In the genomic region with DNA sequence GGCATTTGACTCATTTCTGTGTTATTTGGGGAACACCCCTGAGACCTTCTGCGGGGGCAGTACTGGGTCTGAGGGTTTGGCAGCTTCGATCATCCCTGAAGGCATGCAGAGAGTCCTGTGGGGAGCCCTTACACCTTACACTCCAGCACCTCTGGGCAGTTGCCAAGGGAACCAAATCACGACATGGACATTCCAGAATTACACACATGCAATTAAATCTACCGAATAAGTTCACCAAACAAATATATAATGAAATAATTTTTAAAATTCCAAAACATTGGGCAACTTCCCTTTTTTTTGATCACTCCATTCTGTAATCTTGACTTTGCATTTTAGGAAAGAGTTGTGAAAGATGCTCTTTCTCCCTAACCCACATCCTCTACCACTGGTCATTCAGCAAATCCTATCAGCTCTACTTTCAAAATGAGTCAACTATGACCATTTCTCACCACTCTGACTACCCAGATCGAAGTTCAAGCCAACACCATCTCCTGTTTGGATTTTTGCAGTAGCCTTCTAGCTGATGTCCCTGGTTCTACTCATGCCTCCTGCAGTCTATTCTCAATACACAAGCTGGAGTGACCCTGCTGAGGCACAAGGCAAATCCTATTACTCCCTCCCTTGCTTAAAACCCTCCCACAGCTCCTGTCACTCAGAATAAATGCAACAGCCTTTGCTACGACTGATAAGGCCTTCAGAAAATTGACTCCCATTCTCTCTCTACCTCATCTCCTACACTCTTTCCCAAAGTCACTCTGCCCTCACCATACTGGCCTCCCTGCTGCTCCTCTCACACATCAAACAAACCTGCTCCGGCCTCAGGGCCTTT, we compare ENCODE assay signal across 1 cellular context.
TF ChIP-seq lines count a peak whose summit lies in the region.

No MANE protein-coding gene starts in this region.

TF ChIP-seq in K562, 482 proteins besides CTCF, POLR2A, EP300 and RAD21 (continued from another document):
- TF ChIP-seq, protein P1, sequence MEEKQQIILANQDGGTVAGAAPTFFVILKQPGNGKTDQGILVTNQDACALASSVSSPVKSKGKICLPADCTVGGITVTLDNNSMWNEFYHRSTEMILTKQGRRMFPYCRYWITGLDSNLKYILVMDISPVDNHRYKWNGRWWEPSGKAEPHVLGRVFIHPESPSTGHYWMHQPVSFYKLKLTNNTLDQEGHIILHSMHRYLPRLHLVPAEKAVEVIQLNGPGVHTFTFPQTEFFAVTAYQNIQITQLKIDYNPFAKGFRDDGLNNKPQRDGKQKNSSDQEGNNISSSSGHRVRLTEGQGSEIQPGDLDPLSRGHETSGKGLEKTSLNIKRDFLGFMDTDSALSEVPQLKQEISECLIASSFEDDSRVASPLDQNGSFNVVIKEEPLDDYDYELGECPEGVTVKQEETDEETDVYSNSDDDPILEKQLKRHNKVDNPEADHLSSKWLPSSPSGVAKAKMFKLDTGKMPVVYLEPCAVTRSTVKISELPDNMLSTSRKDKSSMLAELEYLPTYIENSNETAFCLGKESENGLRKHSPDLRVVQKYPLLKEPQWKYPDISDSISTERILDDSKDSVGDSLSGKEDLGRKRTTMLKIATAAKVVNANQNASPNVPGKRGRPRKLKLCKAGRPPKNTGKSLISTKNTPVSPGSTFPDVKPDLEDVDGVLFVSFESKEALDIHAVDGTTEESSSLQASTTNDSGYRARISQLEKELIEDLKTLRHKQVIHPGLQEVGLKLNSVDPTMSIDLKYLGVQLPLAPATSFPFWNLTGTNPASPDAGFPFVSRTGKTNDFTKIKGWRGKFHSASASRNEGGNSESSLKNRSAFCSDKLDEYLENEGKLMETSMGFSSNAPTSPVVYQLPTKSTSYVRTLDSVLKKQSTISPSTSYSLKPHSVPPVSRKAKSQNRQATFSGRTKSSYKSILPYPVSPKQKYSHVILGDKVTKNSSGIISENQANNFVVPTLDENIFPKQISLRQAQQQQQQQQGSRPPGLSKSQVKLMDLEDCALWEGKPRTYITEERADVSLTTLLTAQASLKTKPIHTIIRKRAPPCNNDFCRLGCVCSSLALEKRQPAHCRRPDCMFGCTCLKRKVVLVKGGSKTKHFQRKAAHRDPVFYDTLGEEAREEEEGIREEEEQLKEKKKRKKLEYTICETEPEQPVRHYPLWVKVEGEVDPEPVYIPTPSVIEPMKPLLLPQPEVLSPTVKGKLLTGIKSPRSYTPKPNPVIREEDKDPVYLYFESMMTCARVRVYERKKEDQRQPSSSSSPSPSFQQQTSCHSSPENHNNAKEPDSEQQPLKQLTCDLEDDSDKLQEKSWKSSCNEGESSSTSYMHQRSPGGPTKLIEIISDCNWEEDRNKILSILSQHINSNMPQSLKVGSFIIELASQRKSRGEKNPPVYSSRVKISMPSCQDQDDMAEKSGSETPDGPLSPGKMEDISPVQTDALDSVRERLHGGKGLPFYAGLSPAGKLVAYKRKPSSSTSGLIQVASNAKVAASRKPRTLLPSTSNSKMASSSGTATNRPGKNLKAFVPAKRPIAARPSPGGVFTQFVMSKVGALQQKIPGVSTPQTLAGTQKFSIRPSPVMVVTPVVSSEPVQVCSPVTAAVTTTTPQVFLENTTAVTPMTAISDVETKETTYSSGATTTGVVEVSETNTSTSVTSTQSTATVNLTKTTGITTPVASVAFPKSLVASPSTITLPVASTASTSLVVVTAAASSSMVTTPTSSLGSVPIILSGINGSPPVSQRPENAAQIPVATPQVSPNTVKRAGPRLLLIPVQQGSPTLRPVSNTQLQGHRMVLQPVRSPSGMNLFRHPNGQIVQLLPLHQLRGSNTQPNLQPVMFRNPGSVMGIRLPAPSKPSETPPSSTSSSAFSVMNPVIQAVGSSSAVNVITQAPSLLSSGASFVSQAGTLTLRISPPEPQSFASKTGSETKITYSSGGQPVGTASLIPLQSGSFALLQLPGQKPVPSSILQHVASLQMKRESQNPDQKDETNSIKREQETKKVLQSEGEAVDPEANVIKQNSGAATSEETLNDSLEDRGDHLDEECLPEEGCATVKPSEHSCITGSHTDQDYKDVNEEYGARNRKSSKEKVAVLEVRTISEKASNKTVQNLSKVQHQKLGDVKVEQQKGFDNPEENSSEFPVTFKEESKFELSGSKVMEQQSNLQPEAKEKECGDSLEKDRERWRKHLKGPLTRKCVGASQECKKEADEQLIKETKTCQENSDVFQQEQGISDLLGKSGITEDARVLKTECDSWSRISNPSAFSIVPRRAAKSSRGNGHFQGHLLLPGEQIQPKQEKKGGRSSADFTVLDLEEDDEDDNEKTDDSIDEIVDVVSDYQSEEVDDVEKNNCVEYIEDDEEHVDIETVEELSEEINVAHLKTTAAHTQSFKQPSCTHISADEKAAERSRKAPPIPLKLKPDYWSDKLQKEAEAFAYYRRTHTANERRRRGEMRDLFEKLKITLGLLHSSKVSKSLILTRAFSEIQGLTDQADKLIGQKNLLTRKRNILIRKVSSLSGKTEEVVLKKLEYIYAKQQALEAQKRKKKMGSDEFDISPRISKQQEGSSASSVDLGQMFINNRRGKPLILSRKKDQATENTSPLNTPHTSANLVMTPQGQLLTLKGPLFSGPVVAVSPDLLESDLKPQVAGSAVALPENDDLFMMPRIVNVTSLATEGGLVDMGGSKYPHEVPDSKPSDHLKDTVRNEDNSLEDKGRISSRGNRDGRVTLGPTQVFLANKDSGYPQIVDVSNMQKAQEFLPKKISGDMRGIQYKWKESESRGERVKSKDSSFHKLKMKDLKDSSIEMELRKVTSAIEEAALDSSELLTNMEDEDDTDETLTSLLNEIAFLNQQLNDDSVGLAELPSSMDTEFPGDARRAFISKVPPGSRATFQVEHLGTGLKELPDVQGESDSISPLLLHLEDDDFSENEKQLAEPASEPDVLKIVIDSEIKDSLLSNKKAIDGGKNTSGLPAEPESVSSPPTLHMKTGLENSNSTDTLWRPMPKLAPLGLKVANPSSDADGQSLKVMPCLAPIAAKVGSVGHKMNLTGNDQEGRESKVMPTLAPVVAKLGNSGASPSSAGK (IDR thresholded peaks at IDR 0.05), result no peak
- TF ChIP-seq, protein P2, sequence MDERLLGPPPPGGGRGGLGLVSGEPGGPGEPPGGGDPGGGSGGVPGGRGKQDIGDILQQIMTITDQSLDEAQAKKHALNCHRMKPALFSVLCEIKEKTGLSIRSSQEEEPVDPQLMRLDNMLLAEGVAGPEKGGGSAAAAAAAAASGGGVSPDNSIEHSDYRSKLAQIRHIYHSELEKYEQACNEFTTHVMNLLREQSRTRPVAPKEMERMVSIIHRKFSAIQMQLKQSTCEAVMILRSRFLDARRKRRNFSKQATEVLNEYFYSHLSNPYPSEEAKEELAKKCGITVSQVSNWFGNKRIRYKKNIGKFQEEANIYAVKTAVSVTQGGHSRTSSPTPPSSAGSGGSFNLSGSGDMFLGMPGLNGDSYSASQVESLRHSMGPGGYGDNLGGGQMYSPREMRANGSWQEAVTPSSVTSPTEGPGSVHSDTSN (CRISPR knock-in tag; IDR thresholded peaks at IDR 0.05; ENCODE audit: low read depth), result no peak
- TF ChIP-seq, protein P2 (tag; conservative IDR thresholded peaks at IDR 0.05; ENCODE audit: low read depth), result peak; percentile 71; the same call in 1 of the 2 replicates
- TF ChIP-seq NR2C2 (CRISPR knock-in tag; IDR thresholded peaks at IDR 0.05) (no peak), NR2C2 (tag; IDR thresholded peaks at IDR 0.05) (no peak), IRF2 (CRISPR knock-in tag; IDR thresholded peaks at IDR 0.05) (no peak), BRD9 (IDR thresholded peaks at IDR 0.05; ENCODE audit: low read depth, partially characterized antibody) (no peak), CSDE1 (IDR thresholded peaks at IDR 0.05) (no peak), HIVEP1 (CRISPR knock-in tag; IDR thresholded peaks at IDR 0.05) (no peak), FOXA3 (CRISPR knock-in tag; conservative IDR thresholded peaks at IDR 0.05 in 1 of 2, IDR thresholded peaks at IDR 0.05 in 1 of 2) (no peak)
- TF ChIP-seq, protein P3, sequence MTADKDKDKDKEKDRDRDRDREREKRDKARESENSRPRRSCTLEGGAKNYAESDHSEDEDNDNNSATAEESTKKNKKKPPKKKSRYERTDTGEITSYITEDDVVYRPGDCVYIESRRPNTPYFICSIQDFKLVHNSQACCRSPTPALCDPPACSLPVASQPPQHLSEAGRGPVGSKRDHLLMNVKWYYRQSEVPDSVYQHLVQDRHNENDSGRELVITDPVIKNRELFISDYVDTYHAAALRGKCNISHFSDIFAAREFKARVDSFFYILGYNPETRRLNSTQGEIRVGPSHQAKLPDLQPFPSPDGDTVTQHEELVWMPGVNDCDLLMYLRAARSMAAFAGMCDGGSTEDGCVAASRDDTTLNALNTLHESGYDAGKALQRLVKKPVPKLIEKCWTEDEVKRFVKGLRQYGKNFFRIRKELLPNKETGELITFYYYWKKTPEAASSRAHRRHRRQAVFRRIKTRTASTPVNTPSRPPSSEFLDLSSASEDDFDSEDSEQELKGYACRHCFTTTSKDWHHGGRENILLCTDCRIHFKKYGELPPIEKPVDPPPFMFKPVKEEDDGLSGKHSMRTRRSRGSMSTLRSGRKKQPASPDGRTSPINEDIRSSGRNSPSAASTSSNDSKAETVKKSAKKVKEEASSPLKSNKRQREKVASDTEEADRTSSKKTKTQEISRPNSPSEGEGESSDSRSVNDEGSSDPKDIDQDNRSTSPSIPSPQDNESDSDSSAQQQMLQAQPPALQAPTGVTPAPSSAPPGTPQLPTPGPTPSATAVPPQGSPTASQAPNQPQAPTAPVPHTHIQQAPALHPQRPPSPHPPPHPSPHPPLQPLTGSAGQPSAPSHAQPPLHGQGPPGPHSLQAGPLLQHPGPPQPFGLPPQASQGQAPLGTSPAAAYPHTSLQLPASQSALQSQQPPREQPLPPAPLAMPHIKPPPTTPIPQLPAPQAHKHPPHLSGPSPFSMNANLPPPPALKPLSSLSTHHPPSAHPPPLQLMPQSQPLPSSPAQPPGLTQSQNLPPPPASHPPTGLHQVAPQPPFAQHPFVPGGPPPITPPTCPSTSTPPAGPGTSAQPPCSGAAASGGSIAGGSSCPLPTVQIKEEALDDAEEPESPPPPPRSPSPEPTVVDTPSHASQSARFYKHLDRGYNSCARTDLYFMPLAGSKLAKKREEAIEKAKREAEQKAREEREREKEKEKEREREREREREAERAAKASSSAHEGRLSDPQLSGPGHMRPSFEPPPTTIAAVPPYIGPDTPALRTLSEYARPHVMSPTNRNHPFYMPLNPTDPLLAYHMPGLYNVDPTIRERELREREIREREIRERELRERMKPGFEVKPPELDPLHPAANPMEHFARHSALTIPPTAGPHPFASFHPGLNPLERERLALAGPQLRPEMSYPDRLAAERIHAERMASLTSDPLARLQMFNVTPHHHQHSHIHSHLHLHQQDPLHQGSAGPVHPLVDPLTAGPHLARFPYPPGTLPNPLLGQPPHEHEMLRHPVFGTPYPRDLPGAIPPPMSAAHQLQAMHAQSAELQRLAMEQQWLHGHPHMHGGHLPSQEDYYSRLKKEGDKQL (CRISPR knock-in tag; IDR thresholded peaks at IDR 0.05; ENCODE audit: borderline replicate concordance), result no peak
